ENCODE assay signal across 26 cellular contexts in genomic region chr7:137266764-137267163, GRCh38.
"Had no signal": no experiment of that assay in that cellular context is flagged by ENCODE, and none has a peak within 500 bp of the region (broad histone marks: within the 10 kb centered on the region; RNA-seq: fewer than 3 reads in every experiment).

No MANE protein-coding gene starts in this region.

- H3K27me3 ChIP-seq: colonic mucosa, dorsolateral prefrontal cortex, gastroesophageal sphincter, neural progenitor cell, spleen, thyroid gland had no signal

- H3K4me3 ChIP-seq: colonic mucosa, gastroesophageal sphincter, lung, neural progenitor cell, spleen, thyroid gland had no signal

- DNase-seq: activated CD4-positive, alpha-beta T cell treated with anti-CD3 and anti-CD28 coated beads for 4 hours; activated CD4-positive, alpha-beta T cell treated with anti-CD3 and anti-CD28 coated beads, Interleukin-2, amount 50 U/mL, for 48 hours; activated CD4-positive, CD25-positive, alpha-beta regulatory T cell; activated CD8-positive, alpha-beta memory T cell treated with anti-CD3 and anti-CD28 coated beads, Interleukin-2, amount 50 U/mL, for 48 hours; activated naive CD4-positive, alpha-beta T cell treated with anti-CD3 and anti-CD28 coated beads for 36 hours; activated naive CD8-positive, alpha-beta T cell treated with anti-CD3 and anti-CD28 coated beads, Interleukin-2, amount 10 ng/mL, durations not matched to agents 7 days and 5 days; activated T-cell treated with anti-CD3 and anti-CD28 coated beads, Interleukin-2, amount 50 U/mL, for 48 hours; amniotic stem cell; colonic mucosa; dorsolateral prefrontal cortex; head of caudate nucleus; islet precursor cell; left colon; naive thymus-derived CD4-positive, alpha-beta T cell; retina; spleen; stimulated activated CD4-positive, alpha-beta T cell treated with anti-CD3 and anti-CD28 coated beads, Interleukin-4, amount 100 ng/mL, for 24 hours; stimulated activated naive CD4-positive, alpha-beta T cell treated with Interleukin-2 at 50 U/mL for 16 hours; T-helper 17 cell; thyroid gland had no signal

- FAIRE-seq: bronchial epithelial cell had no signal

- H3K9ac ChIP-seq: neural progenitor cell had no signal

- H3K9me3 ChIP-seq: colonic mucosa, gastroesophageal sphincter, thyroid gland had no signal

- H3K27me3 Mint-ChIP-seq: naive thymus-derived CD4-positive, alpha-beta T cell; progenitor cell of endocrine pancreas; T-helper 17 cell had no signal

- H2AFZ ChIP-seq: neural progenitor cell had no signal

- H3K4me3 Mint-ChIP-seq: activated naive CD4-positive, alpha-beta T cell treated with anti-CD3 and anti-CD28 coated beads for 36 hours; activated naive CD8-positive, alpha-beta T cell treated with anti-CD3 and anti-CD28 coated beads, Interleukin-2, amount 10 ng/mL, durations not matched to agents 7 days and 5 days; naive thymus-derived CD4-positive, alpha-beta T cell; neural progenitor cell; T-helper 17 cell had no signal

- ATAC-seq: gastroesophageal sphincter; left colon; naive thymus-derived CD4-positive, alpha-beta T cell; T-helper 17 cell had no signal

- H3K36me3 Mint-ChIP-seq: activated naive CD8-positive, alpha-beta T cell treated with anti-CD3 and anti-CD28 coated beads, Interleukin-2, amount 10 ng/mL, durations not matched to agents 7 days and 5 days; naive thymus-derived CD4-positive, alpha-beta T cell had no signal

- H3K27ac ChIP-seq: colonic mucosa, epithelial cell of prostate, gastroesophageal sphincter, neural progenitor cell, spleen, thyroid gland had no signal

- H3K4me1 Mint-ChIP-seq: activated naive CD8-positive, alpha-beta T cell treated with anti-CD3 and anti-CD28 coated beads, Interleukin-2, amount 10 ng/mL, durations not matched to agents 7 days and 5 days; naive thymus-derived CD4-positive, alpha-beta T cell; T-helper 17 cell had no signal

- H3K36me3 ChIP-seq: colonic mucosa, gastroesophageal sphincter, neural progenitor cell, spleen, thyroid gland had no signal

- H3K4me1 ChIP-seq: colonic mucosa, gastroesophageal sphincter, neural progenitor cell, spleen, thyroid gland had no signal

- H3K27ac Mint-ChIP-seq: activated naive CD4-positive, alpha-beta T cell treated with anti-CD3 and anti-CD28 coated beads for 36 hours; activated naive CD8-positive, alpha-beta T cell treated with anti-CD3 and anti-CD28 coated beads, Interleukin-2, amount 10 ng/mL, durations not matched to agents 7 days and 5 days; naive thymus-derived CD4-positive, alpha-beta T cell; neural progenitor cell; T-helper 17 cell had no signal

- H3K4me2 ChIP-seq: neural progenitor cell had no signal
